14 cellular contexts compared by ENCODE assay signal in genomic region chr5:126857472-126858410, GRCh38.
A peak's percentile ranks its signal among the peaks of the same experiment; 100 is the strongest.
DNase-seq lines count a peak whose midpoint lies in the region; ATAC-seq and TF ChIP-seq lines count a peak whose summit lies in the region.
"Had no signal": no experiment of that assay in that cellular context is flagged by ENCODE, and none has a peak within 500 bp of the region (broad histone marks: within the 10 kb centered on the region; RNA-seq: fewer than 3 reads in every experiment).

No MANE protein-coding gene starts in this region.

- DNase-seq in G401 (ENCODE audit: low spot score) (peak; percentile 52), cerebellar cortex (ENCODE audit: low spot score) (peak; percentile 41), left ventricle myocardium superior (peak; percentile 43), osteocyte (ENCODE audit: extremely low spot score, unreplicated experiment) (no peak), pons (ENCODE audit: low spot score) (no peak), HAP-1 (ENCODE audit: low spot score in 2 of 2) (no peak), GF-D8 (lab: John Stamatoyannopoulos, UW) (no peak), transverse colon (no peak)
- DNase-seq: activated CD4-positive, alpha-beta T cell treated with anti-CD3 and anti-CD28 coated beads for 48 hours; activated naive CD4-positive, alpha-beta T cell treated with anti-CD3 and anti-CD28 coated beads, Interleukin-2, amount 50 U/mL, for 16 hours; natural killer cell; NCI-H1417 treated with DMSO at 0.1 percent for 48 hours had no signal

- TF ChIP-seq EP300 in transverse colon (IDR thresholded peaks at IDR 0.05; ENCODE audit: low read depth): no peak

- peak overlapping the region in 2 of 4 donors; percentile 18 to 43 for H3K27ac ChIP-seq in transverse colon
- H3K27ac ChIP-seq: KMS-11 had no signal

- no peak for TF ChIP-seq POLR2A in transverse colon (IDR thresholded peaks at IDR 0.05)

- intact Hi-C loops in left ventricle myocardium superior (cut with micrococcal nuclease) (no loop called here), transverse colon (cut with DNase I; ENCODE audit: low total_unique reads) (loop anchor here (10.0 kb wide), 1 partner anchor 167 kb away; no protein-coding TSS in a partner anchor)

- ATAC-seq in left ventricle myocardium superior: peak; percentile 88
- ATAC-seq: natural killer cell; stimulated activated effector memory CD8-positive, alpha-beta T cell treated with anti-CD3 and anti-CD28 coated beads, Interleukin-12 subunit alpha, Interleukin-12 subunit beta, amount 100 ng/mL, for 72 hours had no signal

- no peaks in the 10 kb centered on the region for H3K36me3 ChIP-seq in HAP-1 (replicated peaks)
- no peaks in the 10 kb centered on the region for H3K36me3 ChIP-seq in transverse colon

- TF ChIP-seq CTCF in osteocyte (IDR thresholded peaks at IDR 0.05) (no peak), transverse colon (IDR thresholded peaks at IDR 0.05) (no peak)

- no peak overlapping the region for H3K4me3 Mint-ChIP-seq in osteocyte (ENCODE audit: unreplicated experiment)
- H3K4me3 Mint-ChIP-seq: natural killer cell; stimulated activated effector memory CD8-positive, alpha-beta T cell treated with anti-CD3 and anti-CD28 coated beads, Interleukin-12 subunit alpha, Interleukin-12 subunit beta, amount 100 ng/mL, for 72 hours had no signal

- H3K4me3 ChIP-seq in HAP-1 (no peak overlapping the region), transverse colon (no peak overlapping the region)

- H3K9me3 ChIP-seq in HAP-1: no peaks in the 10 kb centered on the region
- H3K9me3 ChIP-seq in transverse colon: no peaks in the 10 kb centered on the region

- WGBS in transverse colon (ENCODE audit: low coverage in 1 of 2), 2 donors: 83 to 89% methylated on average over 6 to 13 of the region's 13 CpGs

- no peaks in the 10 kb centered on the region for H3K27me3 Mint-ChIP-seq in osteocyte (ENCODE audit: unreplicated experiment)

- H3K27me3 ChIP-seq in HAP-1 (ENCODE audit: low read depth): no peaks in the 10 kb centered on the region
- H3K27me3 ChIP-seq in transverse colon: no peaks in the 10 kb centered on the region

- H3K27ac Mint-ChIP-seq in osteocyte (ENCODE audit: unreplicated experiment): peak overlapping the region; percentile 9
- H3K27ac Mint-ChIP-seq: natural killer cell; stimulated activated effector memory CD8-positive, alpha-beta T cell treated with anti-CD3 and anti-CD28 coated beads, Interleukin-12 subunit alpha, Interleukin-12 subunit beta, amount 100 ng/mL, for 72 hours had no signal

- H3K36me3 Mint-ChIP-seq in osteocyte (ENCODE audit: unreplicated experiment): no peaks in the 10 kb centered on the region
- H3K36me3 Mint-ChIP-seq: natural killer cell; stimulated activated effector memory CD8-positive, alpha-beta T cell treated with anti-CD3 and anti-CD28 coated beads, Interleukin-12 subunit alpha, Interleukin-12 subunit beta, amount 100 ng/mL, for 72 hours had no signal

- no peaks in the 10 kb centered on the region for H3K9me3 Mint-ChIP-seq in osteocyte (ENCODE audit: unreplicated experiment)
- H3K9me3 Mint-ChIP-seq: natural killer cell; stimulated activated effector memory CD8-positive, alpha-beta T cell treated with anti-CD3 and anti-CD28 coated beads, Interleukin-12 subunit alpha, Interleukin-12 subunit beta, amount 100 ng/mL, for 72 hours had no signal

- no peaks in the 10 kb centered on the region for H3K4me1 ChIP-seq in HAP-1
- H3K4me1 ChIP-seq in transverse colon: peaks cover 0 to 5% (median 1%) of the 10 kb centered on the region in 4 donors

- in situ Hi-C loops in G401 (cut with HindIII; ENCODE audit: low sequenced_read_pairs) (no loop called here), HAP-1 (cut with MboI; ENCODE audit: low sequenced_read_pairs) (no loop called here), transverse colon (cut with MboI; ENCODE audit: low pct_ligation_motif_present in 1 of 4, low pct_unique_long_range_greater_than_20kb in 1 of 4, low sequenced_read_pairs in 3 of 4) (loop anchor here in 1 of 4 donors (25.0 kb wide), 1 partner anchor 180 kb away; the partner anchor contains the start of gene MARCHF3)

- peaks cover 16% of the 10 kb centered on the region for H3K4me1 Mint-ChIP-seq in osteocyte (ENCODE audit: unreplicated experiment)

Comparison
In these comparisons a context has a peak if more than half of its experiments do, and no peak if none do; other contexts are left out.
1. DNase-seq: peak in G401 (single experiment), cerebellar cortex (single experiment) and left ventricle myocardium superior (single experiment); none in osteocyte (single experiment), pons (single experiment), HAP-1 (0 of 2), GF-D8 (single experiment) and transverse colon (single experiment).